In the genomic region with DNA sequence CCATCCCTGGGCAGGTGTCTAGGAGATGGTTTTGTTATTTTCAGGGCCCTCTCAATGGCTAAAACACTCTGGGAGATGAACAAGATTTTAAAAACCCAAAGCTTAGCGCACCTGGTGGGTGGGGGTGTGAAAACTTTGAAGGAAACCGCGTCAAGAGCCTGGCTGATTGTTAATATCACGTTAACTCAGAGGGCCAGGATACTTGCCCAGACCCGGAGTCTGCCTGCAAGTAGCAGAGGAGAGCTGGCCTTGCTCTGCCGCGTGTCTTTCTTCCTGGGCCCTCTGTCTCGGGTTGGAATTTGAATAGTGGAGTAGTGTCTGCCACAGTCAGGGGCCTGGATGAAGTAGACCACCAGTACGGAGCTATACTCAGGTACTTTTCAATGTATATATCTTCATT, we compare ENCODE assay signal across 1 cellular context.
TF ChIP-seq lines count a peak whose summit lies in the region.

No MANE protein-coding gene starts in this region.

TF ChIP-seq in IMR-90, 13 proteins besides CTCF, POLR2A, EP300 and RAD21:
- no peak for TF ChIP-seq MXI1 (IDR thresholded peaks at IDR 0.05; ENCODE audit: borderline replicate concordance, low read depth, low read length)
